ENCODE assay signal across 8 cellular contexts in genomic region chr4:118351851-118352827, GRCh38. TPM values are rescaled to one million over a fixed set of nuclear protein-coding genes. Genes with fewer than 3 reads are reported as not detected.
DNase-seq lines count a peak whose midpoint lies in the region; ATAC-seq, FAIRE-seq and TF ChIP-seq lines count a peak whose summit lies in the region.

No MANE protein-coding gene starts in this region.

- peak; percentile 55 for FAIRE-seq in islet of Langerhans (lab: Jason Lieb, UNC)

- H3K27ac Mint-ChIP-seq in brain: peak overlapping the region in 4 of 5 experiments; percentile 63 to 91 (median 83)

- H3K27me3 Mint-ChIP-seq in brain: peaks cover 65% of the 10 kb centered on the region

- peak; percentile 10 for ATAC-seq in HG02763 (IDR thresholded peaks at IDR 0.05; ENCODE audit: unreplicated experiment)
- ATAC-seq in stimulated activated naive CD8-positive, alpha-beta T cell treated with anti-CD3 and anti-CD28 coated beads, Interleukin-15, Interleukin-2, amounts not matched to agents 100 U/mL and 50 U/mL, for 24 hours: peak; percentile 34

- no peak for TF ChIP-seq CTCF in brain (conservative IDR thresholded peaks at IDR 0.05)

- peak overlapping the region; percentile 83 to 90 (median 87) for H3K4me3 Mint-ChIP-seq in brain

- H3K36me3 Mint-ChIP-seq in brain: no peaks in the 10 kb centered on the region

- H3K4me1 Mint-ChIP-seq in brain: peaks cover 30% of the 10 kb centered on the region

- peak; percentile 17 for DNase-seq in activated T-cell treated with anti-CD3 and anti-CD28 coated beads, Interleukin-2, amount 50 U/mL, for 1 hour
- DNase-seq in activated T-cell treated with anti-CD3 and anti-CD28 coated beads for 4 hours (no peak), NCI-H526 (lab: John Stamatoyannopoulos, UW) (peak; percentile 33 to 67), globus pallidus (ENCODE audit: low spot score) (no peak)
- DNase-seq in stimulated activated naive CD8-positive, alpha-beta T cell treated with anti-CD3 and anti-CD28 coated beads, Interleukin-15, Interleukin-2, amounts not matched to agents 100 U/mL and 50 U/mL, for 24 hours: peak; percentile 8

- peaks cover 0 to 4% (median 0%) of the 10 kb centered on the region in 5 experiments for H3K9me3 Mint-ChIP-seq in brain

RNA-seq across cellular contexts. Expression of gene PRSS12, which starts 0.7 kb away (rescaled TPM):
- polyA plus RNA-seq in brain (ENCODE audit: insufficient read depth, low read depth, low replicate concordance): 0.19 TPM

Comparison
In these comparisons a context has a peak if more than half of its experiments do, and no peak if none do; other contexts are left out.
1. DNase-seq: peak in activated T-cell treated with anti-CD3 and anti-CD28 coated beads, Interleukin-2, amount 50 U/mL, for 1 hour (single experiment), NCI-H526 (2 of 2) and stimulated activated naive CD8-positive, alpha-beta T cell treated with anti-CD3 and anti-CD28 coated beads, Interleukin-15, Interleukin-2, amounts not matched to agents 100 U/mL and 50 U/mL, for 24 hours (single experiment); none in activated T-cell treated with anti-CD3 and anti-CD28 coated beads for 4 hours (single experiment) and globus pallidus (single experiment).